1 cellular context compared by ENCODE assay signal in genomic region chr18:22463076-22463475, GRCh38.
TF ChIP-seq lines count a peak whose summit lies in the region.

No MANE protein-coding gene starts in this region.

TF ChIP-seq in K562, 482 proteins besides CTCF, POLR2A, EP300 and RAD21:
- TF ChIP-seq PBX2 (CRISPR knock-in tag; IDR thresholded peaks at IDR 0.05; ENCODE audit: low read depth) (no peak), PBX2 (tag; conservative IDR thresholded peaks at IDR 0.05; ENCODE audit: low read depth) (no peak), MCM7 (IDR thresholded peaks at IDR 0.05) (0 out of 4 replicates have a peak, but pooled peaks of 1 of the 2 experiments have one; percentile 24), PHB2 (IDR thresholded peaks at IDR 0.05; ENCODE audit: low read depth) (no peak)
TF ChIP-seq in K562: peak in this region for 1.
